1 cellular context compared by ENCODE assay signal in genomic region chr22:36796629-36797175, GRCh38.
TF ChIP-seq lines count a peak whose summit lies in the region.

No MANE protein-coding gene starts in this region.

TF ChIP-seq in WTC11, 78 proteins besides CTCF, POLR2A, EP300 and RAD21 (continued from another document):
- no peak for TF ChIP-seq E2F1 (CRISPR knock-in tag; IDR thresholded peaks at IDR 0.05)
TF ChIP-seq in WTC11: peak in this region for 1.
